19 cellular contexts compared by ENCODE assay signal in genomic region chr1:165034136-165034535, GRCh38.
DNase-seq lines count a peak whose midpoint lies in the region; ATAC-seq, FAIRE-seq and TF ChIP-seq lines count a peak whose summit lies in the region.
"Had no signal": no experiment of that assay in that cellular context is flagged by ENCODE, and none has a peak within 500 bp of the region (broad histone marks: within the 10 kb centered on the region; RNA-seq: fewer than 3 reads in every experiment).

No MANE protein-coding gene starts in this region.

- no peak overlapping the region for H3K4me2 ChIP-seq in hepatocyte
- peak overlapping the region; percentile 35 for H3K4me2 ChIP-seq in smooth muscle cell
- H3K4me2 ChIP-seq: PC-9 had no signal

- no peaks in the 10 kb centered on the region for H3K27me3 ChIP-seq in bronchial epithelial cell (ENCODE audit: control insufficient read depth, insufficient read depth, low read length)
- H3K27me3 ChIP-seq in hepatocyte: no peaks in the 10 kb centered on the region
- no peaks in the 10 kb centered on the region for H3K27me3 ChIP-seq in smooth muscle cell (ENCODE audit: low read depth)

- no peak overlapping the region for H3K4me3 ChIP-seq in HFF-Myc (replicated peaks; ENCODE audit: low read depth, low read length)
- H3K4me3 ChIP-seq in bronchial epithelial cell (ENCODE audit: low read depth, low read length): no peak overlapping the region
- no peak overlapping the region for H3K4me3 ChIP-seq in hepatocyte
- H3K4me3 ChIP-seq in smooth muscle cell: no peak overlapping the region
- H3K4me3 ChIP-seq: PC-9 had no signal

- H3K9me2 ChIP-seq in hepatocyte (replicated peaks; ENCODE audit: insufficient read depth): no peaks in the 10 kb centered on the region

- TF ChIP-seq CTCF in HFF-Myc (IDR thresholded peaks at IDR 0.05; ENCODE audit: low read depth, low read length, missing control alignments): no peak
- no peak for TF ChIP-seq CTCF in bronchial epithelial cell (IDR thresholded peaks at IDR 0.05; ENCODE audit: insufficient read depth, low read length, severe bottlenecking)
- no peak for TF ChIP-seq CTCF in hepatocyte (IDR thresholded peaks at IDR 0.05; ENCODE audit: poor library complexity)
- no peak for TF ChIP-seq CTCF in smooth muscle cell (IDR thresholded peaks at IDR 0.05; ENCODE audit: borderline replicate concordance, insufficient read depth, poor library complexity, severe bottlenecking)

- H3K79me2 ChIP-seq in hepatocyte (no peaks in the 10 kb centered on the region), smooth muscle cell (ENCODE audit: low read depth) (no peaks in the 10 kb centered on the region)

- DNase-seq in HFF-Myc (ENCODE audit: extremely low read depth, low read depth) (peak; percentile 11), bronchial epithelial cell (ENCODE audit: low read depth) (peak; percentile 26), hepatocyte (ENCODE audit: low spot score) (peak; percentile 19), smooth muscle cell (lab: John Stamatoyannopoulos, UW; ENCODE audit: unreplicated experiment) (no peak), ureter (ENCODE audit: low spot score) (no peak)
- no peak for DNase-seq in activated CD4-positive, alpha-beta T cell treated with anti-CD3 and anti-CD28 coated beads for 4 hours
- DNase-seq: AML-193, DND-41, KG1, NCI-H1417, NCI-H187, NCI-H2171, NCI-H526, PC-9 had no signal

- H4K20me1 ChIP-seq in hepatocyte (ENCODE audit: insufficient read depth, poor library complexity, severe bottlenecking) (no peaks in the 10 kb centered on the region), smooth muscle cell (ENCODE audit: low read depth) (no peaks in the 10 kb centered on the region)

- H3K9ac ChIP-seq in smooth muscle cell (ENCODE audit: low read depth): no peak overlapping the region

- no peaks in the 10 kb centered on the region for H3K36me3 ChIP-seq in bronchial epithelial cell (ENCODE audit: control insufficient read depth, insufficient read depth, low read length)
- H3K36me3 ChIP-seq in hepatocyte (replicated peaks; ENCODE audit: insufficient read depth, low read depth): no peaks in the 10 kb centered on the region
- H3K36me3 ChIP-seq in smooth muscle cell (ENCODE audit: low read depth): no peaks in the 10 kb centered on the region

- H3F3A ChIP-seq in smooth muscle cell (ENCODE audit: low read depth): peaks cover 5% of the 10 kb centered on the region

- FAIRE-seq in bronchial epithelial cell (lab: Jason Lieb, UNC): no peak
- FAIRE-seq: HepG2 had no signal

- H2AFZ ChIP-seq in hepatocyte (peak overlapping the region; percentile 7), smooth muscle cell (ENCODE audit: low read depth) (peak overlapping the region; percentile 46)

- H3K4me1 ChIP-seq in hepatocyte (ENCODE audit: insufficient read depth) (peaks cover 8% of the 10 kb centered on the region), smooth muscle cell (ENCODE audit: low read depth) (no peaks in the 10 kb centered on the region)

- H3K9me3 ChIP-seq in hepatocyte (ENCODE audit: low read depth) (no peaks in the 10 kb centered on the region), smooth muscle cell (replicated peaks; ENCODE audit: low read depth) (no peaks in the 10 kb centered on the region)

- no peak for ATAC-seq in GM18517 (IDR thresholded peaks at IDR 0.05; ENCODE audit: unreplicated experiment)
- ATAC-seq: HCT116, HepG2 had no signal

- H3K27ac ChIP-seq in hepatocyte: peak overlapping the region; percentile 73
- peak overlapping the region; percentile 55 for H3K27ac ChIP-seq in smooth muscle cell (ENCODE audit: low read depth)
- H3K27ac ChIP-seq: C4-2B, PC-9, RWPE1 had no signal

- 49% methylated on average over 3 of the region's 3 CpGs for WGBS in hepatocyte (ENCODE audit: low lambda C conversion rate, missing lambda C conversion rate)
- WGBS in smooth muscle cell (ENCODE audit: low lambda C conversion rate): 21% methylated on average over 3 of the region's 3 CpGs

Comparison
In these comparisons a context has a peak if more than half of its experiments do, and no peak if none do; other contexts are left out.
1. DNase-seq: peak in HFF-Myc (single experiment), bronchial epithelial cell (single experiment) and hepatocyte (single experiment); none in smooth muscle cell (single experiment), activated CD4-positive, alpha-beta T cell treated with anti-CD3 and anti-CD28 coated beads for 4 hours (0 of 2) and ureter (single experiment).